ENCODE assay signal across 9 cellular contexts in the genomic region with DNA sequence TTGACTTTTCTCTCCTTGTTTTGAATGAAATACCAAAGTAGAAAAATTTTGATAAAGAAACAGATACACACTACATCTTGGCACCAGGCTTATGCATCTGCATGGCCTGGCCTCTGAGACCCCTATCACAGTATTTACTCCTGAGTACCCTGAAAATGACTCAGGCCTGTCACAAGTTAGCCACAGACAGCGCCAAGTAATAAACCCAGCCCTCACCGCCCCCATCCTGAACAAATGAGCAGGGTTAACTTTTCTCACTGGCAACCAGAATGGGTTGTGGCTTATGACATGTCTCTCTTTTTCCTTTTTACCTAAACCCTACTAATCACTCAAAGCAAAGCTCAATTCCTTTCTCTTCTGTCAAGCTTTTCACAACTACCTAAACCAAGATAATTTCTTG. TPM values are rescaled to one million over a fixed set of nuclear protein-coding genes. Genes with fewer than 3 reads are reported as not detected.
A peak's percentile ranks its signal among the peaks of the same experiment; 100 is the strongest.
DNase-seq lines count a peak whose midpoint lies in the region; ATAC-seq, FAIRE-seq and TF ChIP-seq lines count a peak whose summit lies in the region.
"Had no signal": no experiment of that assay in that cellular context is flagged by ENCODE, and none has a peak within 500 bp of the region (broad histone marks: within the 10 kb centered on the region; RNA-seq: fewer than 3 reads in every experiment).

No MANE protein-coding gene starts in this region.

- ATAC-seq in HepG2, result peak; percentile 15

- no peaks in the 10 kb centered on the region for H3K9me3 ChIP-seq in left ventricle myocardium inferior (replicated peaks)
- no peaks in the 10 kb centered on the region for H3K9me3 ChIP-seq in HepG2 (ENCODE audit: low read length)
- H3K9me3 ChIP-seq in vagina, result no peaks in the 10 kb centered on the region
- H3K9me3 ChIP-seq in adrenal gland (replicated peaks in 1 of 3), result no peaks in the 10 kb centered on the region

- in situ Hi-C loops in HepG2 (cut with HindIII; ENCODE audit: extremely low pct_ligation_motif_present, low pct_unique_long_range_greater_than_20kb), result no loop called here

- peaks cover 81% of the 10 kb centered on the region for H4K20me1 ChIP-seq in HepG2 (ENCODE audit: insufficient read depth, low read length)

- CTCF ChIA-PET in HepG2 (lab: Yijun Ruan, JAX; ENCODE audit: low intra/inter-chr PET ratio, low total read pairs), result no interaction called here

- H3K79me2 ChIP-seq in HepG2 (ENCODE audit: insufficient read depth, low read length), result peaks cover 95% of the 10 kb centered on the region

- DNase-seq in left ventricle myocardium inferior, result no peak
- DNase-seq in cardiac septum (ENCODE audit: low spot score), result no peak
- DNase-seq in RPMI7951 (ENCODE audit: low read depth), result peak; percentile 56
- DNase-seq in HepG2 (ENCODE audit: low spot score), result no peak
- no peak for DNase-seq in vagina (ENCODE audit: extremely low spot score in 2 of 2)
- no peak for DNase-seq in adrenal gland
- DNase-seq in NCI-H2107 treated with DMSO at 0.1 percent for 48 hours (lab: John Stamatoyannopoulos, UW; ENCODE audit: unreplicated experiment), result no peak
- DNase-seq in NCI-H774 (lab: John Stamatoyannopoulos, UW), result no peak
- DNase-seq: NCI-H82 had no signal

- POLR2A ChIA-PET in HepG2 (lab: Yijun Ruan, JAX), result interaction anchor here (1.0 to 2.9 kb wide), 12 partner anchors 14 to 121 kb away, joined by 5 to 24 read pairs (median 9); a partner anchor contains a TSS

- peak overlapping the region; percentile 20; the same call in 1 of the 2 replicates for H3K9ac ChIP-seq in HepG2 (ENCODE audit: insufficient read depth, low read depth, low read length)

- peak overlapping the region; percentile 69 for H3K4me2 ChIP-seq in HepG2 (ENCODE audit: low read depth, low read length)

- H3K4me3 ChIP-seq in left ventricle myocardium inferior, result no peak overlapping the region
- peak overlapping the region in 2 of 3 experiments; percentile 23 to 25; a peak in 1 of 6 replicates for H3K4me3 ChIP-seq in HepG2 (replicated peaks in 1 of 3; ENCODE audit: insufficient read depth in 1 of 3, low read depth in 2 of 3, low read length in 3 of 3)
- H3K4me3 ChIP-seq in vagina, result no peak overlapping the region
- no peak overlapping the region for H3K4me3 ChIP-seq in adrenal gland

- no peak for FAIRE-seq in HepG2 (lab: Jason Lieb, UNC)

- no TSS peak for BruUV-seq in HepG2 (replicated peaks; lab: Mats Ljungman, UMichigan)

- TF ChIP-seq CTCF in left ventricle myocardium inferior (IDR thresholded peaks at IDR 0.05; ENCODE audit: borderline replicate concordance), result no peak
- TF ChIP-seq CTCF in HepG2 (CRISPR knock-in tag; IDR thresholded peaks at IDR 0.05), result no peak
- TF ChIP-seq CTCF in vagina (IDR thresholded peaks at IDR 0.05), result no peak
- TF ChIP-seq CTCF in adrenal gland (IDR thresholded peaks at IDR 0.05), result no peak

- no peak for TF ChIP-seq EP300 in HepG2 (IDR thresholded peaks at IDR 0.05; ENCODE audit: low read depth in 2 of 2, low read length in 2 of 2)
- no peak for TF ChIP-seq EP300 in HepG2 (CRISPR knock-in tag; IDR thresholded peaks at IDR 0.05; ENCODE audit: borderline replicate concordance)

- no peak for TF ChIP-seq RAD21 in HepG2 (CRISPR knock-in tag; IDR thresholded peaks at IDR 0.05)

- H3K27me3 ChIP-seq in left ventricle myocardium inferior (ENCODE audit: low read depth) (no peaks in the 10 kb centered on the region), HepG2 (ENCODE audit: control insufficient read depth in 1 of 2, insufficient read depth in 2 of 2, low read length in 2 of 2) (no peaks in the 10 kb centered on the region), vagina (no peaks in the 10 kb centered on the region), adrenal gland (no peaks in the 10 kb centered on the region)

- peaks cover 57% of the 10 kb centered on the region for H3K4me1 ChIP-seq in left ventricle myocardium inferior
- peaks cover 57% of the 10 kb centered on the region for H3K4me1 ChIP-seq in HepG2 (ENCODE audit: insufficient read depth, low read length)
- peaks cover 42% of the 10 kb centered on the region for H3K4me1 ChIP-seq in vagina
- H3K4me1 ChIP-seq in adrenal gland (replicated peaks in 1 of 2), result peaks cover 8 to 23% of the 10 kb centered on the region in 2 donors

- H3K36me3 ChIP-seq in left ventricle myocardium inferior, result no peaks in the 10 kb centered on the region
- peaks cover 2 to 5% of the 10 kb centered on the region in 2 experiments; a peak in 3 of 5 replicates for H3K36me3 ChIP-seq in HepG2 (replicated peaks in 1 of 2; ENCODE audit: control insufficient read depth in 1 of 2, insufficient read depth in 2 of 2, low read length in 2 of 2)
- no peaks in the 10 kb centered on the region for H3K36me3 ChIP-seq in vagina
- no peaks in the 10 kb centered on the region for H3K36me3 ChIP-seq in adrenal gland (replicated peaks in 1 of 2)

- H3K27ac ChIP-seq in left ventricle myocardium inferior (replicated peaks) (peak overlapping the region; percentile 1), HepG2 (ENCODE audit: extremely low read length, insufficient read depth, low read length) (peak overlapping the region; percentile 55), vagina (peak overlapping the region; percentile 20), adrenal gland (no peak overlapping the region)

- TF ChIP-seq POLR2A in HepG2 (IDR thresholded peaks at IDR 0.05; ENCODE audit: insufficient read depth in 1 of 2, low read depth in 2 of 2, low read length in 2 of 2) (no peak), vagina (IDR thresholded peaks at IDR 0.05) (no peak), adrenal gland (IDR thresholded peaks at IDR 0.05) (no peak)

- intact Hi-C loops in left ventricle myocardium inferior (cut with micrococcal nuclease), result no loop called here
- intact Hi-C loops in cardiac septum (cut with DNase I), result no loop called here
- intact Hi-C loops in HepG2 (cut with micrococcal nuclease; ENCODE audit: unreplicated experiment), result no loop called here
- intact Hi-C loops in vagina (cut with DNase I), result no loop called here
- intact Hi-C loops in adrenal gland (cut with DNase I), result no loop called here

- H2AFZ ChIP-seq in HepG2 (ENCODE audit: low read length), result no peak overlapping the region

- 65% methylated on average over 2 of the region's 2 CpGs for WGBS in HepG2 (ENCODE audit: low lambda C conversion rate)
- WGBS in adrenal gland, 4 donors, result 75 to 88% (median 85%) methylated on average over 2 of the region's 2 CpGs

TF ChIP-seq in HepG2, 621 proteins besides CTCF, POLR2A, EP300 and RAD21:
- TF ChIP-seq ZNF264 (CRISPR knock-in tag; IDR thresholded peaks at IDR 0.05) (0 out of 2 replicates have a peak, but pooled peaks have one; percentile 28), GFI1 (CRISPR knock-in tag; IDR thresholded peaks at IDR 0.05; ENCODE audit: borderline replicate concordance) (no peak), ZFY (CRISPR knock-in tag; IDR thresholded peaks at IDR 0.05) (peak; percentile 21; the same call in 1 of the 2 replicates), STAG1 (CRISPR knock-in tag; IDR thresholded peaks at IDR 0.05) (no peak)
- TF ChIP-seq, protein P1, sequence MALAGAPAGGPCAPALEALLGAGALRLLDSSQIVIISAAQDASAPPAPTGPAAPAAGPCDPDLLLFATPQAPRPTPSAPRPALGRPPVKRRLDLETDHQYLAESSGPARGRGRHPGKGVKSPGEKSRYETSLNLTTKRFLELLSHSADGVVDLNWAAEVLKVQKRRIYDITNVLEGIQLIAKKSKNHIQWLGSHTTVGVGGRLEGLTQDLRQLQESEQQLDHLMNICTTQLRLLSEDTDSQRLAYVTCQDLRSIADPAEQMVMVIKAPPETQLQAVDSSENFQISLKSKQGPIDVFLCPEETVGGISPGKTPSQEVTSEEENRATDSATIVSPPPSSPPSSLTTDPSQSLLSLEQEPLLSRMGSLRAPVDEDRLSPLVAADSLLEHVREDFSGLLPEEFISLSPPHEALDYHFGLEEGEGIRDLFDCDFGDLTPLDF (CRISPR knock-in tag; IDR thresholded peaks at IDR 0.05), result 0 out of 2 replicates have a peak, but pooled peaks have one; percentile 19

RNA-seq across cellular contexts. Expression of a gene that starts 35.3 kb away (rescaled TPM):
- 18.9 TPM for total RNA-seq in left ventricle myocardium inferior
- total RNA-seq in cardiac septum, result 22.0 TPM
- total RNA-seq in RPMI7951 (2014; rRNA removed; shearing (Covaris generic)), result 17.1 and 20.2 TPM in 2 replicates
- total RNA-seq in HepG2 (2016; rRNA removed; fragmentation: Illumina TruSeq; extraction: Trizol), result 13.0 and 17.7 TPM in 2 replicates
- 8.2 and 14.6 TPM in 2 replicates for total RNA-seq in HepG2 (2016; cell fraction: cytosol; rRNA removed; fragmentation: Illumina TruSeq; extraction: Trizol; ENCODE audit: low read depth)
- 13.6 and 15.0 TPM in 2 replicates for total RNA-seq in HepG2 (2016; cell fraction: insoluble cytoplasmic fraction; rRNA removed; fragmentation: Illumina TruSeq; extraction: Trizol)
- 14.7 and 17.3 TPM in 2 replicates for total RNA-seq in HepG2 (2016; cell fraction: membrane; rRNA removed; fragmentation: Illumina TruSeq; extraction: Trizol)
- 17.1 and 21.0 TPM in 2 replicates for total RNA-seq in HepG2 (2016; cell fraction: nucleus; rRNA removed; fragmentation: Illumina TruSeq; extraction: Trizol)
- 34.4 and 37.0 TPM in 2 replicates for polyA plus RNA-seq in HepG2 (2011; rRNA removed)
- 35.1 and 36.7 TPM in 2 replicates for polyA plus RNA-seq in HepG2 (2011; cell fraction: cytosol; rRNA removed)
- polyA plus RNA-seq in HepG2 (2011; cell fraction: nucleus; rRNA removed), result 42.3 and 51.3 TPM in 2 replicates
- polyA plus RNA-seq in HepG2 (2012), result 50.2 and 57.7 TPM in 2 replicates
- 7.2 and 7.7 TPM in 2 replicates for polyA plus RNA-seq in HepG2 (2016; cell fraction: cytosol; fragmentation: Illumina TruSeq; extraction: Trizol; ENCODE audit: low read depth)
- polyA plus RNA-seq in HepG2 (2016; cell fraction: insoluble cytoplasmic fraction; fragmentation: Illumina TruSeq; extraction: Trizol; ENCODE audit: low read depth), result 35.3 and 42.4 TPM in 2 replicates
- 18.9 and 19.9 TPM in 2 replicates for polyA plus RNA-seq in HepG2 (2016; cell fraction: membrane; fragmentation: Illumina TruSeq; extraction: Trizol; ENCODE audit: low read depth)
- 39.6 and 40.2 TPM in 2 replicates for polyA plus RNA-seq in HepG2 (2016; cell fraction: nucleus; fragmentation: Illumina TruSeq; extraction: Trizol; ENCODE audit: insufficient read depth, low read depth)
- polyA minus RNA-seq in HepG2 (2011; rRNA and poly(A)+ RNA removed; ENCODE audit: low replicate concordance), result 4.9 and 74.4 TPM in 2 replicates
- 42.6 and 50.6 TPM in 2 replicates for polyA minus RNA-seq in HepG2 (2011; cell fraction: cytosol; rRNA and poly(A)+ RNA removed)
- polyA minus RNA-seq in HepG2 (2011; cell fraction: nucleus; rRNA and poly(A)+ RNA removed), result 36.3 and 43.9 TPM in 2 replicates
- 18.4 TPM for total RNA-seq in vagina
- total RNA-seq in adrenal gland, result 10 to 100 TPM; 12.0 to 28.4 (median 18.2) TPM
- 10 to 100 TPM in 2 of 3 donors, 1 to 10 TPM in 1; 8.8 to 16.5 (median 13.2) TPM for polyA plus RNA-seq in adrenal gland

Comparison
In these comparisons a context has a peak if more than half of its experiments do, and no peak if none do; other contexts are left out.
1. H3K27ac ChIP-seq: peak in left ventricle myocardium inferior (single experiment), HepG2 (single experiment) and vagina (single experiment); none in adrenal gland (0 of 5).
2. H3K4me3 ChIP-seq: peak in HepG2 (2 of 3); none in left ventricle myocardium inferior (single experiment), vagina (0 of 2) and adrenal gland (0 of 4).